5 cellular contexts compared by ENCODE assay signal in genomic region chr9:84408416-84408815, GRCh38.
"Had no signal": no experiment of that assay in that cellular context is flagged by ENCODE, and none has a peak within 500 bp of the region (broad histone marks: within the 10 kb centered on the region; RNA-seq: fewer than 3 reads in every experiment).

No MANE protein-coding gene starts in this region.

- ATAC-seq: GM23338 had no signal

- H3K4me3 ChIP-seq: GM23338, K562 had no signal

- H3K4me2 ChIP-seq: GM23338 had no signal

- H2AFZ ChIP-seq: GM23338 had no signal

- DNase-seq: H9, HCEC 1CT, IMR-90 had no signal
